ENCODE assay signal across 19 cellular contexts in genomic region chr18:58922995-58923394, GRCh38. TPM values are rescaled to one million over a fixed set of nuclear protein-coding genes. Genes with fewer than 3 reads are reported as not detected.
DNase-seq lines count a peak whose midpoint lies in the region; ATAC-seq and TF ChIP-seq lines count a peak whose summit lies in the region.
"Had no signal": no experiment of that assay in that cellular context is flagged by ENCODE, and none has a peak within 500 bp of the region (broad histone marks: within the 10 kb centered on the region; RNA-seq: fewer than 3 reads in every experiment).

No MANE protein-coding gene starts in this region.

- H3K36me3 ChIP-seq in ascending aorta = peaks cover 11 to 39% of the 10 kb centered on the region in 2 donors
- H3K36me3 ChIP-seq: HAP-1 had no signal

- H3K9me3 ChIP-seq in ascending aorta = peaks cover 0 to 7% of the 10 kb centered on the region in 2 donors
- H3K9me3 ChIP-seq: HAP-1, MG63, SJCRH30 had no signal

- peaks cover 53% of the 10 kb centered on the region for H3K4me1 Mint-ChIP-seq in glutamatergic neuron (ENCODE audit: low read depth, unreplicated experiment)

- H3K4me3 Mint-ChIP-seq in glutamatergic neuron (ENCODE audit: unreplicated experiment) = no peak overlapping the region
- H3K4me3 Mint-ChIP-seq: CD14-positive monocyte had no signal

- peak; percentile 73 for DNase-seq in G401 (ENCODE audit: low spot score)
- DNase-seq in ascending aorta (ENCODE audit: low spot score in 2 of 2) = no peak
- DNase-seq in glutamatergic neuron = no peak
- DNase-seq in sciatic nerve (ENCODE audit: low spot score) = no peak
- DNase-seq in NCI-H2029 (lab: John Stamatoyannopoulos, UW) = no peak
- DNase-seq in T-helper 1 cell = no peak
- no peak for DNase-seq in NCI-H146 treated with DMSO at 0.1 percent for 48 hours (lab: John Stamatoyannopoulos, UW; ENCODE audit: unreplicated experiment)
- DNase-seq in GM20000 (ENCODE audit: low spot score) = no peak
- DNase-seq: GF-D8; Kasumi-1; MG63; NCI-H1417; NCI-H187 treated with DMSO at 0.1 percent for 48 hours; NCI-H510A; NK-92 treated with Interleukin-12 subunit alpha and Interleukin-12 subunit beta, amount 100 ng/mL, for 24 hours; SJCRH30 had no signal

- no peak for TF ChIP-seq CTCF in ascending aorta (IDR thresholded peaks at IDR 0.05)
- no peak for TF ChIP-seq CTCF in glutamatergic neuron (IDR thresholded peaks at IDR 0.05; ENCODE audit: partially characterized antibody, unreplicated experiment)
- no peak for TF ChIP-seq CTCF in GM20000 (IDR thresholded peaks at IDR 0.05; ENCODE audit: extremely low read depth, missing control alignments)

- ATAC-seq in sciatic nerve = peak; percentile 14
- ATAC-seq: Panc1 had no signal

- H3K27ac ChIP-seq in ascending aorta = peak overlapping the region; percentile 67 to 75
- H3K27ac ChIP-seq: SJCRH30 had no signal

- in situ Hi-C loops in G401 (cut with HindIII; ENCODE audit: low sequenced_read_pairs) = no loop called here

- peaks cover 4% of the 10 kb centered on the region for H3K9me3 Mint-ChIP-seq in glutamatergic neuron (ENCODE audit: unreplicated experiment)

- intact Hi-C loops in ascending aorta (cut with DNase I) (no loop called here), sciatic nerve (cut with DNase I) (no loop called here)

- peaks cover 0 to 26% of the 10 kb centered on the region in 2 donors for H3K4me1 ChIP-seq in ascending aorta
- H3K4me1 ChIP-seq: HAP-1, SJCRH30 had no signal

- H3K27me3 Mint-ChIP-seq in glutamatergic neuron (ENCODE audit: unreplicated experiment) = peaks cover 4% of the 10 kb centered on the region

- no peaks in the 10 kb centered on the region for H3K27me3 ChIP-seq in ascending aorta
- H3K27me3 ChIP-seq: MG63, SJCRH30 had no signal

- no peak overlapping the region for H3K4me3 ChIP-seq in ascending aorta
- H3K4me3 ChIP-seq: HAP-1, MG63, SJCRH30 had no signal

- H3K27ac Mint-ChIP-seq in glutamatergic neuron (ENCODE audit: unreplicated experiment) = peak overlapping the region; percentile 34
- H3K27ac Mint-ChIP-seq: CD14-positive monocyte had no signal

- peaks cover 18% of the 10 kb centered on the region for H3K36me3 Mint-ChIP-seq in glutamatergic neuron (ENCODE audit: unreplicated experiment)

RNA-seq across cellular contexts. Expression of gene ZNF532, which starts 58.3 kb away (rescaled TPM):
- total RNA-seq in G401 (2014; rRNA removed; shearing (Covaris generic)) = 19.5 and 21.9 TPM in 2 replicates
- 161 TPM for total RNA-seq in ascending aorta
- total RNA-seq in glutamatergic neuron (ENCODE audit: unreplicated experiment) = 217 TPM
- 167 TPM for total RNA-seq in sciatic nerve
